ENCODE assay signal across 8 cellular contexts in genomic region chr3:10026084-10026890, GRCh38. TPM values are rescaled to one million over a fixed set of nuclear protein-coding genes. Genes with fewer than 3 reads are reported as not detected.
DNase-seq lines count a peak whose midpoint lies in the region; ATAC-seq and TF ChIP-seq lines count a peak whose summit lies in the region.

Gene FANCD2 (plus strand): TSS chr3:10026437. CDS start chr3:10028658, 2,221 bp downstream.

- intact Hi-C loops in left lung (cut with DNase I): no loop called here

- DNase-seq in BJ (ENCODE audit: low read depth): peak; percentile 34
- peak; percentile 87 for DNase-seq in NCI-H69 (lab: John Stamatoyannopoulos, UW)
- peak; percentile 92 for DNase-seq in activated CD4-positive, alpha-beta T cell treated with anti-CD3 and anti-CD28 coated beads, Interleukin-2, amount 50 U/mL, for 1 hour
- peak; percentile 77 for DNase-seq in dedifferentiated amniotic fluid mesenchymal stem cell (ENCODE audit: extremely low spot score)
- peak; percentile 89 to 96 for DNase-seq in left lung
- DNase-seq in stimulated activated CD4-positive, alpha-beta T cell treated with anti-CD3 and anti-CD28 coated beads, Interleukin-2, amount 100 ng/mL, for 4 hours (ENCODE audit: low read depth): peak; percentile 88

- peak; percentile 75 for ATAC-seq in HG03378 (IDR thresholded peaks at IDR 0.05; ENCODE audit: unreplicated experiment)
- peak; percentile 94 for ATAC-seq in left lung

- POLR2A ChIA-PET in BJ (lab: Charles Lee): no interaction called here

- TF ChIP-seq CTCF in BJ (IDR thresholded peaks at IDR 0.05; ENCODE audit: insufficient read depth, low read depth, low read length) (no peak), left lung (IDR thresholded peaks at IDR 0.05) (no peak)

- H3K27me3 ChIP-seq in BJ (ENCODE audit: control insufficient read depth, insufficient read depth, low read length) (no peaks in the 10 kb centered on the region), left lung (no peaks in the 10 kb centered on the region)

- no peaks in the 10 kb centered on the region for H3K9me3 ChIP-seq in left lung

- TF ChIP-seq POLR2A in GM19193 (IDR thresholded peaks at IDR 0.05; ENCODE audit: extremely low read depth, insufficient read depth, insufficient read length): peak; percentile 86

- H3K4me1 ChIP-seq in left lung: peaks cover 18 to 39% of the 10 kb centered on the region in 2 donors

- CTCF ChIA-PET in BJ (lab: Yijun Ruan, JAX): interaction anchor here (0.8 to 1.1 kb wide), 2 partner anchors 80 to 94 kb away, joined by 3 read pairs; no protein-coding TSS in a partner anchor

- H3K36me3 ChIP-seq in BJ (ENCODE audit: control insufficient read depth, insufficient read depth, low read length) (peaks cover 3% of the 10 kb centered on the region), left lung (peaks cover 0 to 24% of the 10 kb centered on the region in 2 donors)

- H3K27ac ChIP-seq in left lung: peak within 1 kb of the TSS; percentile 56 to 79

- H3K4me3 ChIP-seq in BJ (ENCODE audit: low read depth, low read length) (peak within 1 kb of the TSS; percentile 89), left lung (peak within 1 kb of the TSS; percentile 82 to 90)

RNA-seq across cellular contexts. Expression of gene FANCD2, which starts in this region (rescaled TPM):
- 5.6 and 5.9 TPM in 2 replicates for polyA plus RNA-seq in BJ (2011; rRNA removed)
- 10.8 TPM in 2 replicates for polyA minus RNA-seq in BJ (2011; rRNA and poly(A)+ RNA removed)
- 1 to 10 TPM; 8.6 to 9.0 TPM for total RNA-seq in left lung

Comparison
In these comparisons a context has a peak if more than half of its experiments do, and no peak if none do; other contexts are left out.
1. Peak in every context shown above with its lines: DNase-seq, ATAC-seq, H3K4me3 ChIP-seq and H3K27ac ChIP-seq.
2. DNase-seq: peak in every context shown above with its lines; median percentile 92 in left lung; 92 in activated CD4-positive, alpha-beta T cell treated with anti-CD3 and anti-CD28 coated beads, Interleukin-2, amount 50 U/mL, for 1 hour; 88 in stimulated activated CD4-positive, alpha-beta T cell treated with anti-CD3 and anti-CD28 coated beads, Interleukin-2, amount 100 ng/mL, for 4 hours; 87 in NCI-H69; 77 in dedifferentiated amniotic fluid mesenchymal stem cell; 34 in BJ.